Comparison of ENCODE assay signal across 10 cellular contexts in the genomic region with DNA sequence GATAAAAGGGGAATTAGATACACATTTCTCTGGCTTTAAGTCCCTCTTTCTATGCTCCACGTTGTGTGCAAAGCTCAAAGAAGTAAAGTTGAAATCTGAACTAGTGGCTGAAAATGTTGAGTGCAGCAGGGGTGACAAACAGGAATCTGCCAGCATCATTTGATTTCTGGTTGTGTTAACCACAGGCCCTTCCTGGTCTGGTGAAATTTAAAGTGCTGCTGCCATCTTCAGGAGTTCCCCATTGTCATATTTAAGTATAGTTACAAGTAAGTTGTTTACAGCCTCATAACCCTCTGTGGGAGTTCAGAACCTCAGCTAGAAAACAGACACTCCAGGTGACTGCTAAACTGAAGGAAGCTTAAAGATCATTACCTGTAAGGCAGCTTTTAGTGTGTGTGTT.
DNase-seq lines count a peak whose midpoint lies in the region; ATAC-seq and TF ChIP-seq lines count a peak whose summit lies in the region.
"Had no signal": no experiment of that assay in that cellular context is flagged by ENCODE, and none has a peak within 500 bp of the region (broad histone marks: within the 10 kb centered on the region; RNA-seq: fewer than 3 reads in every experiment).

No MANE protein-coding gene starts in this region.

- ATAC-seq in activated CD8-positive, alpha-beta T cell treated with anti-CD3 and anti-CD28 coated beads, Interleukin-2, amount 10 ng/mL, durations not matched to agents 7 days and 5 days: peak; percentile 89
- ATAC-seq in stimulated activated naive CD8-positive, alpha-beta T cell treated with anti-CD3 and anti-CD28 coated beads, Interleukin-15, amount 100 ng/mL, for 72 hours: peak; percentile 94

- CTCF ChIA-PET in activated CD8-positive, alpha-beta T cell treated with anti-CD3 and anti-CD28 coated beads, Interleukin-2, amount 10 ng/mL, durations not matched to agents 7 days and 5 days (lab: Charles Lee): interaction anchor here (0.8 to 3.0 kb wide), 19 partner anchors 8 to 1231 kb away, joined by 3 to 99 read pairs (median 5); no protein-coding TSS in a partner anchor

- POLR2A ChIA-PET in activated CD8-positive, alpha-beta T cell treated with anti-CD3 and anti-CD28 coated beads, Interleukin-2, amount 10 ng/mL, durations not matched to agents 7 days and 5 days (lab: Charles Lee): no interaction called here

- peaks cover 10% of the 10 kb centered on the region for H3K4me1 Mint-ChIP-seq in activated CD8-positive, alpha-beta T cell treated with anti-CD3 and anti-CD28 coated beads, Interleukin-2, amount 10 ng/mL, durations not matched to agents 7 days and 5 days (ENCODE audit: low read depth)
- peaks cover 16% of the 10 kb centered on the region for H3K4me1 Mint-ChIP-seq in stimulated activated naive CD8-positive, alpha-beta T cell treated with anti-CD3 and anti-CD28 coated beads, Interleukin-15, amount 100 ng/mL, for 72 hours
- peaks cover 5% of the 10 kb centered on the region for H3K4me1 Mint-ChIP-seq in chondrocyte (ENCODE audit: low read depth)

- H3K27me3 Mint-ChIP-seq in activated CD8-positive, alpha-beta T cell treated with anti-CD3 and anti-CD28 coated beads, Interleukin-2, amount 10 ng/mL, durations not matched to agents 7 days and 5 days (ENCODE audit: low read depth): peaks cover 12% of the 10 kb centered on the region
- H3K27me3 Mint-ChIP-seq in stimulated activated naive CD8-positive, alpha-beta T cell treated with anti-CD3 and anti-CD28 coated beads, Interleukin-15, amount 100 ng/mL, for 72 hours: no peaks in the 10 kb centered on the region
- peaks cover 8% of the 10 kb centered on the region for H3K27me3 Mint-ChIP-seq in chondrocyte (ENCODE audit: low read depth)

- TF ChIP-seq CTCF in chondrocyte (IDR thresholded peaks at IDR 0.05): no peak

- DNase-seq in activated gamma-delta T cell treated with Interleukin-2 at 50 U/mL for 16 hours: peak; percentile 15
- no peak for DNase-seq in activated gamma-delta T cell (lab: John Stamatoyannopoulos, UW)
- DNase-seq in Jurkat, Clone E6-1 (ENCODE audit: low read depth, low spot score): peak; percentile 69
- DNase-seq in activated CD8-positive, alpha-beta T cell treated with anti-CD3 and anti-CD28 coated beads, Interleukin-2, amount 10 ng/mL, durations not matched to agents 7 days and 5 days: peak; percentile 65
- peak; percentile 23 to 36 for DNase-seq in stimulated activated naive CD8-positive, alpha-beta T cell treated with anti-CD3 and anti-CD28 coated beads, Interleukin-15, amount 100 ng/mL, for 72 hours
- no peak for DNase-seq in activated T-cell treated with anti-CD3 and anti-CD28 coated beads, Interleukin-2, amount 50 U/mL, for 1 hour
- no peak for DNase-seq in chondrocyte (ENCODE audit: low spot score)
- no peak for DNase-seq in H4 (ENCODE audit: low spot score)
- DNase-seq: C1 segment of cervical spinal cord, NCI-H82 had no signal

- H3K27ac Mint-ChIP-seq in activated CD8-positive, alpha-beta T cell treated with anti-CD3 and anti-CD28 coated beads, Interleukin-2, amount 10 ng/mL, durations not matched to agents 7 days and 5 days: no peak overlapping the region
- peak overlapping the region in 1 of 2 donors; percentile 11 for H3K27ac Mint-ChIP-seq in stimulated activated naive CD8-positive, alpha-beta T cell treated with anti-CD3 and anti-CD28 coated beads, Interleukin-15, amount 100 ng/mL, for 72 hours
- no peak overlapping the region for H3K27ac Mint-ChIP-seq in chondrocyte (ENCODE audit: unreplicated experiment)

- H3K4me3 ChIP-seq in Jurkat, Clone E6-1 (ENCODE audit: low read length): no peak overlapping the region

- H3K9me3 Mint-ChIP-seq in activated CD8-positive, alpha-beta T cell treated with anti-CD3 and anti-CD28 coated beads, Interleukin-2, amount 10 ng/mL, durations not matched to agents 7 days and 5 days (ENCODE audit: insufficient read depth): no peaks in the 10 kb centered on the region
- H3K9me3 Mint-ChIP-seq in stimulated activated naive CD8-positive, alpha-beta T cell treated with anti-CD3 and anti-CD28 coated beads, Interleukin-15, amount 100 ng/mL, for 72 hours: no peaks in the 10 kb centered on the region
- H3K9me3 Mint-ChIP-seq in chondrocyte (ENCODE audit: low read depth): peaks cover 3% of the 10 kb centered on the region

- no peak overlapping the region for H3K4me3 Mint-ChIP-seq in activated CD8-positive, alpha-beta T cell treated with anti-CD3 and anti-CD28 coated beads, Interleukin-2, amount 10 ng/mL, durations not matched to agents 7 days and 5 days
- no peak overlapping the region for H3K4me3 Mint-ChIP-seq in stimulated activated naive CD8-positive, alpha-beta T cell treated with anti-CD3 and anti-CD28 coated beads, Interleukin-15, amount 100 ng/mL, for 72 hours
- no peak overlapping the region for H3K4me3 Mint-ChIP-seq in chondrocyte (ENCODE audit: unreplicated experiment)

- no peaks in the 10 kb centered on the region for H3K36me3 Mint-ChIP-seq in activated CD8-positive, alpha-beta T cell treated with anti-CD3 and anti-CD28 coated beads, Interleukin-2, amount 10 ng/mL, durations not matched to agents 7 days and 5 days (ENCODE audit: low read depth)
- H3K36me3 Mint-ChIP-seq in chondrocyte (ENCODE audit: low read depth): no peaks in the 10 kb centered on the region

Comparison
In these comparisons a context has a peak if more than half of its experiments do, and no peak if none do; other contexts are left out.
1. DNase-seq: peak in activated gamma-delta T cell treated with Interleukin-2 at 50 U/mL for 16 hours (single experiment), Jurkat, Clone E6-1 (single experiment), activated CD8-positive, alpha-beta T cell treated with anti-CD3 and anti-CD28 coated beads, Interleukin-2, amount 10 ng/mL, durations not matched to agents 7 days and 5 days (single experiment) and stimulated activated naive CD8-positive, alpha-beta T cell treated with anti-CD3 and anti-CD28 coated beads, Interleukin-15, amount 100 ng/mL, for 72 hours (2 of 2); none in activated gamma-delta T cell (single experiment), activated T-cell treated with anti-CD3 and anti-CD28 coated beads, Interleukin-2, amount 50 U/mL, for 1 hour (single experiment), chondrocyte (single experiment) and H4 (single experiment).